ENCODE assay signal across 1 cellular context in the genomic region with DNA sequence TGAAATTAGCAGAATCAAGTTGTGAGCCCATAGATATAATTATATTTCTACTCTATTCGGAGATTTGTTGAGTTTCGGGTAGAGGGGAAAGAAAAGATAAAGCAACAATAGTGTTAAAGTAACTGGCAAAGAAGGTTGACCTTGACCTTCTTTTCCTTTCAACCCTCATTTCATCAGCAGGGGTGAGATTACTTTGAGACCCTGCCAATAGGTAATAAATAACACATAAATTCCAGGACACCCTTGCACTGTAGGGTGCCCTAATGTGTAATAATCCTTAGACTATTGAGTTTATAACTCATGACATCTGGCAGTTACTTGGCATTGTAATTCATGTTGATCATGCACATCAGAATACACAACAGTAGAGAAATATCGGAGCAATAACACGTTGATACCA.
TF ChIP-seq lines count a peak whose summit lies in the region.

No MANE protein-coding gene starts in this region.

TF ChIP-seq in liver, 16 proteins besides CTCF, POLR2A, EP300 and RAD21 (continued from another document):
- TF ChIP-seq ZBTB33 (IDR thresholded peaks at IDR 0.05) = no peak
- peak; percentile 36 to 38 for TF ChIP-seq RXRA (IDR thresholded peaks at IDR 0.05)
- no peak for TF ChIP-seq FOXA1 (IDR thresholded peaks at IDR 0.05)
- no peak for TF ChIP-seq HNF4G (IDR thresholded peaks at IDR 0.05)
- peak; percentile 33 for TF ChIP-seq SP1 (IDR thresholded peaks at IDR 0.05)
- no peak for TF ChIP-seq JUND (IDR thresholded peaks at IDR 0.05)
- TF ChIP-seq TAF1 (conservative IDR thresholded peaks at IDR 0.05) = no peak
- no peak for TF ChIP-seq EGR1 (IDR thresholded peaks at IDR 0.05; ENCODE audit: low read depth in 2 of 2)
- no peak for TF ChIP-seq YY1 (IDR thresholded peaks at IDR 0.05)
- no peak for TF ChIP-seq FOXA2 (IDR thresholded peaks at IDR 0.05)
- TF ChIP-seq, protein P1, sequence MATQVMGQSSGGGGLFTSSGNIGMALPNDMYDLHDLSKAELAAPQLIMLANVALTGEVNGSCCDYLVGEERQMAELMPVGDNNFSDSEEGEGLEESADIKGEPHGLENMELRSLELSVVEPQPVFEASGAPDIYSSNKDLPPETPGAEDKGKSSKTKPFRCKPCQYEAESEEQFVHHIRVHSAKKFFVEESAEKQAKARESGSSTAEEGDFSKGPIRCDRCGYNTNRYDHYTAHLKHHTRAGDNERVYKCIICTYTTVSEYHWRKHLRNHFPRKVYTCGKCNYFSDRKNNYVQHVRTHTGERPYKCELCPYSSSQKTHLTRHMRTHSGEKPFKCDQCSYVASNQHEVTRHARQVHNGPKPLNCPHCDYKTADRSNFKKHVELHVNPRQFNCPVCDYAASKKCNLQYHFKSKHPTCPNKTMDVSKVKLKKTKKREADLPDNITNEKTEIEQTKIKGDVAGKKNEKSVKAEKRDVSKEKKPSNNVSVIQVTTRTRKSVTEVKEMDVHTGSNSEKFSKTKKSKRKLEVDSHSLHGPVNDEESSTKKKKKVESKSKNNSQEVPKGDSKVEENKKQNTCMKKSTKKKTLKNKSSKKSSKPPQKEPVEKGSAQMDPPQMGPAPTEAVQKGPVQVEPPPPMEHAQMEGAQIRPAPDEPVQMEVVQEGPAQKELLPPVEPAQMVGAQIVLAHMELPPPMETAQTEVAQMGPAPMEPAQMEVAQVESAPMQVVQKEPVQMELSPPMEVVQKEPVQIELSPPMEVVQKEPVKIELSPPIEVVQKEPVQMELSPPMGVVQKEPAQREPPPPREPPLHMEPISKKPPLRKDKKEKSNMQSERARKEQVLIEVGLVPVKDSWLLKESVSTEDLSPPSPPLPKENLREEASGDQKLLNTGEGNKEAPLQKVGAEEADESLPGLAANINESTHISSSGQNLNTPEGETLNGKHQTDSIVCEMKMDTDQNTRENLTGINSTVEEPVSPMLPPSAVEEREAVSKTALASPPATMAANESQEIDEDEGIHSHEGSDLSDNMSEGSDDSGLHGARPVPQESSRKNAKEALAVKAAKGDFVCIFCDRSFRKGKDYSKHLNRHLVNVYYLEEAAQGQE (IDR thresholded peaks at IDR 0.05) = no peak
- TF ChIP-seq NR2F2 (IDR thresholded peaks at IDR 0.05) = peak; percentile 79
TF ChIP-seq in liver: peak in this region for 5.
